Comparison of ENCODE assay signal across 27 cellular contexts in genomic region chr18:4808891-4809290, GRCh38.
"Had no signal": no experiment of that assay in that cellular context is flagged by ENCODE, and none has a peak within 500 bp of the region (broad histone marks: within the 10 kb centered on the region; RNA-seq: fewer than 3 reads in every experiment).

No MANE protein-coding gene starts in this region.

- H3K27ac Mint-ChIP-seq: activated CD4-positive, alpha-beta memory T cell treated with anti-CD3 and anti-CD28 coated beads for 36 hours; activated CD4-positive, alpha-beta T cell treated with anti-CD3 and anti-CD28 coated beads for 36 hours; activated CD4-positive, alpha-beta T cell treated with anti-CD3 and anti-CD28 coated beads, Interleukin-2, amount 10 ng/mL, durations not matched to agents 24 days and 14 days; activated CD8-positive, alpha-beta memory T cell treated with anti-CD3 and anti-CD28 coated beads, Interleukin-2, amount 10 ng/mL, durations not matched to agents 7 days and 5 days; activated CD8-positive, alpha-beta T cell treated with anti-CD3 and anti-CD28 coated beads, Interleukin-2, amount 10 ng/mL, durations not matched to agents 7 days and 5 days; activated naive CD4-positive, alpha-beta T cell treated with anti-CD3 and anti-CD28 coated beads for 36 hours; activated naive CD4-positive, alpha-beta T cell treated with anti-CD3 and anti-CD28 coated beads, Interleukin-2, amount 50 U/mL, for 24 hours; activated naive CD8-positive, alpha-beta T cell treated with anti-CD3 and anti-CD28 coated beads for 36 hours; activated naive CD8-positive, alpha-beta T cell treated with anti-CD3 and anti-CD28 coated beads, Interleukin-2, amount 50 U/mL, for 24 hours; activated T-helper 1 cell treated with anti-CD3 and anti-CD28 coated beads, Interleukin-12 subunit alpha, Interleukin-12 subunit beta, Interleukin-2, Interleukin-4 antibody, amounts not matched to agents 30 ng/mL and 10 ng/mL and 1 ng/mL, durations not matched to agents 14 hours and 24 hours and 36 hours; activated T-helper 2 cell treated with anti-CD3 and anti-CD28 coated beads, Interferon-gamma antibody, Interleukin-2, Interleukin-4, amounts not matched to agents 10 μg/mL and 5 μg/mL and 100 μg/mL, durations not matched to agents 14 hours and 24 hours and 36 hours had no signal

- H3K4me3 ChIP-seq: adrenal gland, body of pancreas, colonic mucosa had no signal

- H3K27ac ChIP-seq: adrenal gland, body of pancreas, colonic mucosa had no signal

- H3K4me1 ChIP-seq: adrenal gland, body of pancreas, colonic mucosa had no signal

- H3K4me3 Mint-ChIP-seq: activated CD4-positive, alpha-beta memory T cell treated with anti-CD3 and anti-CD28 coated beads for 36 hours; activated CD4-positive, alpha-beta T cell treated with anti-CD3 and anti-CD28 coated beads for 36 hours; activated CD4-positive, alpha-beta T cell treated with anti-CD3 and anti-CD28 coated beads, Interleukin-2, amount 10 ng/mL, durations not matched to agents 24 days and 14 days; activated CD8-positive, alpha-beta memory T cell treated with anti-CD3 and anti-CD28 coated beads, Interleukin-2, amount 10 ng/mL, durations not matched to agents 7 days and 5 days; activated CD8-positive, alpha-beta T cell treated with anti-CD3 and anti-CD28 coated beads, Interleukin-2, amount 10 ng/mL, durations not matched to agents 7 days and 5 days; activated naive CD4-positive, alpha-beta T cell treated with anti-CD3 and anti-CD28 coated beads for 36 hours; activated naive CD4-positive, alpha-beta T cell treated with anti-CD3 and anti-CD28 coated beads, Interleukin-2, amount 50 U/mL, for 24 hours; activated naive CD8-positive, alpha-beta T cell treated with anti-CD3 and anti-CD28 coated beads for 36 hours; activated naive CD8-positive, alpha-beta T cell treated with anti-CD3 and anti-CD28 coated beads, Interleukin-2, amount 50 U/mL, for 24 hours; activated T-helper 1 cell treated with anti-CD3 and anti-CD28 coated beads, Interleukin-12 subunit alpha, Interleukin-12 subunit beta, Interleukin-2, Interleukin-4 antibody, amounts not matched to agents 30 ng/mL and 10 ng/mL and 1 ng/mL, durations not matched to agents 14 hours and 24 hours and 36 hours had no signal

- H3K9me3 ChIP-seq: adrenal gland, body of pancreas, colonic mucosa had no signal

- H3K27me3 ChIP-seq: adrenal gland, body of pancreas, colonic mucosa had no signal

- DNase-seq: activated CD4-positive, alpha-beta memory T cell treated with anti-CD3 and anti-CD28 coated beads for 36 hours; activated CD4-positive, alpha-beta T cell treated with anti-CD3 and anti-CD28 coated beads for 36 hours; activated CD4-positive, alpha-beta T cell treated with anti-CD3 and anti-CD28 coated beads, Interleukin-2, amount 10 ng/mL, durations not matched to agents 24 days and 14 days; activated CD4-positive, CD25-positive, alpha-beta regulatory T cell; activated CD4-positive, CD25-positive, alpha-beta regulatory T cell treated with anti-CD3 and anti-CD28 coated beads, Interleukin-2, amount 50 U/mL, for 72 hours; activated CD8-positive, alpha-beta memory T cell treated with anti-CD3 and anti-CD28 coated beads, Interleukin-2, amount 10 ng/mL, durations not matched to agents 7 days and 5 days; activated CD8-positive, alpha-beta memory T cell treated with anti-CD3 and anti-CD28 coated beads, Interleukin-2, amount 50 U/mL, for 4 hours; activated CD8-positive, alpha-beta T cell treated with anti-CD3 and anti-CD28 coated beads, Interleukin-2, amount 10 ng/mL, durations not matched to agents 7 days and 5 days; activated effector memory CD4-positive, alpha-beta T cell treated with anti-CD3 and anti-CD28 coated beads, Interleukin-2, amount 50 U/mL, for 16 hours; activated naive CD4-positive, alpha-beta T cell treated with anti-CD3 and anti-CD28 coated beads for 36 hours; activated naive CD8-positive, alpha-beta T cell treated with anti-CD3 and anti-CD28 coated beads for 36 hours; activated naive CD8-positive, alpha-beta T cell treated with anti-CD3 and anti-CD28 coated beads, Interleukin-2, amount 50 U/mL, for 24 hours; activated T-cell treated with anti-CD3 and anti-CD28 coated beads, Interleukin-2, amount 50 U/mL, for 1 hour; activated T-cell treated with anti-CD3 and anti-CD28 coated beads, Interleukin-2, amount 50 U/mL, for 48 hours; adrenal gland; amygdala; aorta; body of pancreas; caudate nucleus; colonic mucosa; effector CD8-positive, alpha-beta T cell; foreskin fibroblast; T-helper 2 cell had no signal

- H3K4me1 Mint-ChIP-seq: activated CD4-positive, alpha-beta T cell treated with anti-CD3 and anti-CD28 coated beads for 36 hours; activated CD4-positive, alpha-beta T cell treated with anti-CD3 and anti-CD28 coated beads, Interleukin-2, amount 10 ng/mL, durations not matched to agents 24 days and 14 days; activated CD8-positive, alpha-beta memory T cell treated with anti-CD3 and anti-CD28 coated beads, Interleukin-2, amount 10 ng/mL, durations not matched to agents 7 days and 5 days; activated naive CD4-positive, alpha-beta T cell treated with anti-CD3 and anti-CD28 coated beads, Interleukin-2, amount 50 U/mL, for 24 hours; activated naive CD8-positive, alpha-beta T cell treated with anti-CD3 and anti-CD28 coated beads for 36 hours; activated naive CD8-positive, alpha-beta T cell treated with anti-CD3 and anti-CD28 coated beads, Interleukin-2, amount 50 U/mL, for 24 hours had no signal

- H3K36me3 ChIP-seq: adrenal gland, colonic mucosa had no signal

- H3K9me3 Mint-ChIP-seq: activated CD4-positive, alpha-beta T cell treated with anti-CD3 and anti-CD28 coated beads, Interleukin-2, amount 10 ng/mL, durations not matched to agents 24 days and 14 days; activated naive CD8-positive, alpha-beta T cell treated with anti-CD3 and anti-CD28 coated beads for 36 hours had no signal

- ATAC-seq: activated CD4-positive, alpha-beta T cell treated with anti-CD3 and anti-CD28 coated beads for 36 hours; activated CD8-positive, alpha-beta memory T cell treated with anti-CD3 and anti-CD28 coated beads, Interleukin-2, amount 10 ng/mL, durations not matched to agents 7 days and 5 days; activated CD8-positive, alpha-beta T cell treated with anti-CD3 and anti-CD28 coated beads, Interleukin-2, amount 10 ng/mL, durations not matched to agents 7 days and 5 days; activated naive CD8-positive, alpha-beta T cell treated with anti-CD3 and anti-CD28 coated beads, Interleukin-2, amount 50 U/mL, for 24 hours; body of pancreas; esophagus mucosa had no signal

- H3K36me3 Mint-ChIP-seq: activated CD4-positive, alpha-beta memory T cell treated with anti-CD3 and anti-CD28 coated beads for 36 hours; activated CD8-positive, alpha-beta memory T cell treated with anti-CD3 and anti-CD28 coated beads, Interleukin-2, amount 10 ng/mL, durations not matched to agents 7 days and 5 days; activated naive CD4-positive, alpha-beta T cell treated with anti-CD3 and anti-CD28 coated beads, Interleukin-2, amount 50 U/mL, for 24 hours; activated naive CD8-positive, alpha-beta T cell treated with anti-CD3 and anti-CD28 coated beads for 36 hours had no signal

- H3K27me3 Mint-ChIP-seq: activated CD4-positive, alpha-beta memory T cell treated with anti-CD3 and anti-CD28 coated beads for 36 hours; activated CD4-positive, alpha-beta T cell treated with anti-CD3 and anti-CD28 coated beads for 36 hours; activated CD4-positive, alpha-beta T cell treated with anti-CD3 and anti-CD28 coated beads, Interleukin-2, amount 10 ng/mL, durations not matched to agents 24 days and 14 days; activated CD8-positive, alpha-beta memory T cell treated with anti-CD3 and anti-CD28 coated beads, Interleukin-2, amount 10 ng/mL, durations not matched to agents 7 days and 5 days; activated naive CD4-positive, alpha-beta T cell treated with anti-CD3 and anti-CD28 coated beads, Interleukin-2, amount 50 U/mL, for 24 hours; activated naive CD8-positive, alpha-beta T cell treated with anti-CD3 and anti-CD28 coated beads, Interleukin-2, amount 50 U/mL, for 24 hours had no signal
